ENCODE assay signal across 19 cellular contexts in genomic region chr1:175218786-175219447, GRCh38. TPM values are rescaled to one million over a fixed set of nuclear protein-coding genes. Genes with fewer than 3 reads are reported as not detected.
DNase-seq lines count a peak whose midpoint lies in the region; ATAC-seq and TF ChIP-seq lines count a peak whose summit lies in the region.
"Had no signal": no experiment of that assay in that cellular context is flagged by ENCODE, and none has a peak within 500 bp of the region (broad histone marks: within the 10 kb centered on the region; RNA-seq: fewer than 3 reads in every experiment).

No MANE protein-coding gene starts in this region.

- H3K4me1 ChIP-seq in left ventricle myocardium inferior: peaks cover 43% of the 10 kb centered on the region
- peaks cover 84% of the 10 kb centered on the region for H3K4me1 ChIP-seq in OCI-LY7 (ENCODE audit: insufficient read depth, low read length, poor library complexity, severe bottlenecking)
- H3K4me1 ChIP-seq: HAP-1 had no signal

- H3K79me2 ChIP-seq in OCI-LY7 (ENCODE audit: insufficient read depth, low read depth, low read length): no peaks in the 10 kb centered on the region

- H3K4me3 ChIP-seq in left ventricle myocardium inferior: no peak overlapping the region
- peak overlapping the region; percentile 24 for H3K4me3 ChIP-seq in OCI-LY7 (ENCODE audit: low read depth, low read length, poor library complexity, severe bottlenecking)
- H3K4me3 ChIP-seq: colonic mucosa, gastrocnemius medialis, HAP-1, neural progenitor cell, psoas muscle, tibial nerve had no signal

- BruUV-seq in OCI-LY7 (replicated peaks; lab: Mats Ljungman, UMichigan): no TSS peak

- no peaks in the 10 kb centered on the region for H3K27me3 ChIP-seq in left ventricle myocardium inferior (ENCODE audit: low read depth)
- H3K27me3 ChIP-seq: colonic mucosa, gastrocnemius medialis, neural progenitor cell, tibial nerve had no signal

- peak overlapping the region; percentile 83 for H2AFZ ChIP-seq in OCI-LY7 (ENCODE audit: low read length)
- H2AFZ ChIP-seq: neural progenitor cell had no signal

- intact Hi-C loops in left ventricle myocardium inferior (cut with micrococcal nuclease) (no loop called here), Right ventricle myocardium inferior (cut with DNase I) (no loop called here), OCI-LY7 (cut with micrococcal nuclease; ENCODE audit: unreplicated experiment) (no loop called here)

- no peaks in the 10 kb centered on the region for H4K20me1 ChIP-seq in OCI-LY7 (ENCODE audit: insufficient read depth, low read length)

- no peaks in the 10 kb centered on the region for H3K36me3 ChIP-seq in left ventricle myocardium inferior
- H3K36me3 ChIP-seq in OCI-LY7 (ENCODE audit: insufficient read depth, low read length): no peaks in the 10 kb centered on the region; the same call in 1 of the 2 replicates
- H3K36me3 ChIP-seq: colonic mucosa, gastrocnemius medialis, HAP-1, neural progenitor cell, tibial nerve had no signal

- H3K9me2 ChIP-seq in OCI-LY7 (ENCODE audit: insufficient read depth, low read length): no peaks in the 10 kb centered on the region

- POLR2A ChIA-PET in OCI-LY7 (lab: Charles Lee): interaction anchor here (1.1 to 5.1 kb wide), 5 partner anchors 10 to 32 kb away, joined by 3 to 33 read pairs (median 4); no protein-coding TSS in a partner anchor

- H3K27ac ChIP-seq in left ventricle myocardium inferior (replicated peaks) (peak overlapping the region; percentile 36), OCI-LY7 (ENCODE audit: low read depth, low read length, poor library complexity, severe bottlenecking) (peak overlapping the region; percentile 56)
- H3K27ac ChIP-seq: colonic mucosa, neural progenitor cell, psoas muscle, tibial nerve had no signal

- ATAC-seq in Right ventricle myocardium inferior (no peak), HG03354 (IDR thresholded peaks at IDR 0.05; ENCODE audit: poor library complexity, severe bottlenecking, unreplicated experiment) (no peak)

- TF ChIP-seq CTCF in left ventricle myocardium inferior (IDR thresholded peaks at IDR 0.05; ENCODE audit: borderline replicate concordance) (no peak), OCI-LY7 (conservative IDR thresholded peaks at IDR 0.05; ENCODE audit: low read length) (no peak)

- peak overlapping the region; percentile 64 for H3K4me2 ChIP-seq in OCI-LY7 (ENCODE audit: low read length)
- H3K4me2 ChIP-seq: neural progenitor cell had no signal

- CTCF ChIA-PET in OCI-LY7 (lab: Charles Lee; ENCODE audit: unreplicated experiment): no interaction called here

- no peak for TF ChIP-seq POLR2A in erythroblast (IDR thresholded peaks at IDR 0.05; ENCODE audit: low read length)

- DNase-seq in left ventricle myocardium inferior (no peak), Right ventricle myocardium inferior (ENCODE audit: missing footprints) (no peak), OCI-LY7 (ENCODE audit: low spot score) (no peak), erythroblast (lab: John Stamatoyannopoulos, UW) (peak; percentile 42 to 66), ecto neural progenitor cell (ENCODE audit: low spot score) (no peak)
- DNase-seq in activated CD4-positive, alpha-beta T cell treated with anti-CD3 and anti-CD28 coated beads, Interleukin-2, amount 50 U/mL, for 1 hour: no peak
- no peak for DNase-seq in activated T-cell treated with anti-CD3 and anti-CD28 coated beads, Interleukin-2, amount 50 U/mL, for 1 hour
- DNase-seq: ACHN; activated naive CD8-positive, alpha-beta T cell treated with anti-CD3 and anti-CD28 coated beads for 36 hours; CD4-positive, alpha-beta T cell; colonic mucosa; DMS79; gastrocnemius medialis; NCI-H1105 treated with DMSO at 0.1 percent for 48 hours; psoas muscle had no signal

- H3K9me3 ChIP-seq in left ventricle myocardium inferior (replicated peaks) (peaks cover 2% of the 10 kb centered on the region), OCI-LY7 (ENCODE audit: low read length) (peaks cover 6% of the 10 kb centered on the region; the same call in 1 of the 2 replicates)
- H3K9me3 ChIP-seq: colonic mucosa, HAP-1, psoas muscle, tibial nerve had no signal

RNA-seq across cellular contexts. Expression of gene KIAA0040, which starts 26.3 kb away (rescaled TPM):
- 12.8 TPM for total RNA-seq in left ventricle myocardium inferior
- total RNA-seq in Right ventricle myocardium inferior: 22.8 TPM
- 54.7 and 57.9 TPM in 2 replicates for total RNA-seq in OCI-LY7 (2014; rRNA removed; shearing (Covaris generic))
- total RNA-seq in OCI-LY7 (2022): 50.2 and 61.1 TPM in 2 replicates

Comparison
In these comparisons a context has a peak if more than half of its experiments do, and no peak if none do; other contexts are left out.
1. DNase-seq: peak in erythroblast (2 of 2); none in left ventricle myocardium inferior (single experiment), Right ventricle myocardium inferior (single experiment), OCI-LY7 (single experiment), ecto neural progenitor cell (single experiment), activated CD4-positive, alpha-beta T cell treated with anti-CD3 and anti-CD28 coated beads, Interleukin-2, amount 50 U/mL, for 1 hour (single experiment) and activated T-cell treated with anti-CD3 and anti-CD28 coated beads, Interleukin-2, amount 50 U/mL, for 1 hour (single experiment).